ENCODE assay signal across 29 cellular contexts in genomic region chr13:29143864-29144263, GRCh38.
"Had no signal": no experiment of that assay in that cellular context is flagged by ENCODE, and none has a peak within 500 bp of the region (broad histone marks: within the 10 kb centered on the region; RNA-seq: fewer than 3 reads in every experiment).

No MANE protein-coding gene starts in this region.

- H3K27me3 Mint-ChIP-seq: progenitor cell of endocrine pancreas; stimulated activated naive CD8-positive, alpha-beta T cell treated with anti-CD3 and anti-CD28 coated beads, Interleukin-15, amount 100 ng/mL, for 72 hours had no signal

- H2AFZ ChIP-seq: neural progenitor cell, parathyroid adenoma had no signal

- H3K4me3 Mint-ChIP-seq: natural killer cell; nephron; neural progenitor cell; stimulated activated memory B cell treated with anti-CD40 and anti-IgM and Interleukin-4, amounts not matched to agents 10 μg/mL and 1 μg/mL and 100 μg/mL, for 72 hours; stimulated activated naive CD8-positive, alpha-beta T cell treated with anti-CD3 and anti-CD28 coated beads, Interleukin-15, amount 100 ng/mL, for 72 hours had no signal

- H3K27me3 ChIP-seq: neural progenitor cell, ovary, spleen, suprapubic skin, testis, tibial artery, upper lobe of left lung, vagina had no signal

- H3K9me3 ChIP-seq: ovary, psoas muscle, suprapubic skin, testis, tibial artery, upper lobe of left lung, vagina had no signal

- DNase-seq: natural killer cell; occipital lobe; ovary; posterior cingulate gyrus; psoas muscle; right cardiac atrium; spleen; stimulated activated CD4-positive, alpha-beta T cell treated with anti-CD3 and anti-CD28 coated beads, Interleukin-12 subunit alpha, Interleukin-12 subunit beta, amount 100 ng/mL, for 4 hours; stimulated activated CD4-positive, alpha-beta T cell treated with anti-CD3 and anti-CD28 coated beads, Interleukin-1b, Interleukin-23, amount 100 ng/mL, for 48 hours; stimulated activated CD4-positive, alpha-beta T cell treated with anti-CD3 and anti-CD28 coated beads, Interleukin-4, amount 100 ng/mL, for 1 hour; stimulated activated CD4-positive, alpha-beta T cell treated with anti-CD3 and anti-CD28 coated beads, Interleukin-4, amount 100 ng/mL, for 4 hours; stimulated activated CD8-positive, alpha-beta memory T cell treated with anti-CD3 and anti-CD28 coated beads, Interleukin-4, amount 100 ng/mL, for 48 hours; stimulated activated naive CD4-positive, alpha-beta T cell; stimulated activated naive CD8-positive, alpha-beta T cell treated with anti-CD3 and anti-CD28 coated beads, Interleukin-15, amount 100 ng/mL, for 72 hours; stimulated activated naive CD8-positive, alpha-beta T cell treated with anti-CD3 and anti-CD28 coated beads, Interleukin-15, Interleukin-2, amounts not matched to agents 100 U/mL and 50 U/mL, for 24 hours; substantia nigra; testis; tibial artery; upper lobe of left lung had no signal

- H3K79me2 ChIP-seq: parathyroid adenoma had no signal

- H3K4me1 Mint-ChIP-seq: natural killer cell; nephron; neural progenitor cell; stimulated activated memory B cell treated with anti-CD40 and anti-IgM and Interleukin-4, amounts not matched to agents 10 μg/mL and 1 μg/mL and 100 μg/mL, for 72 hours; stimulated activated naive CD8-positive, alpha-beta T cell treated with anti-CD3 and anti-CD28 coated beads, Interleukin-15, amount 100 ng/mL, for 72 hours had no signal

- ATAC-seq: psoas muscle; right cardiac atrium; sciatic nerve; stimulated activated memory B cell treated with anti-CD40 and anti-IgM and Interleukin-4, amounts not matched to agents 10 μg/mL and 1 μg/mL and 100 μg/mL, for 72 hours; stimulated activated naive CD8-positive, alpha-beta T cell treated with anti-CD3 and anti-CD28 coated beads, Interleukin-15, amount 100 ng/mL, for 72 hours; stimulated activated naive CD8-positive, alpha-beta T cell treated with anti-CD3 and anti-CD28 coated beads, Interleukin-15, Interleukin-2, amounts not matched to agents 100 U/mL and 50 U/mL, for 24 hours had no signal

- H3K36me3 Mint-ChIP-seq: natural killer cell; neural progenitor cell; stimulated activated memory B cell treated with anti-CD40 and anti-IgM and Interleukin-4, amounts not matched to agents 10 μg/mL and 1 μg/mL and 100 μg/mL, for 72 hours had no signal

- H3K9ac ChIP-seq: neural progenitor cell, parathyroid adenoma had no signal

- H3K4me2 ChIP-seq: neural progenitor cell, smooth muscle cell had no signal

- H3K27ac ChIP-seq: neural progenitor cell, ovary, parathyroid adenoma, psoas muscle, skin epidermis, spleen, suprapubic skin, testis, tibial artery, upper lobe of left lung, vagina had no signal

- H3K9me3 Mint-ChIP-seq: neural progenitor cell had no signal

- H3K4me1 ChIP-seq: neural progenitor cell, parathyroid adenoma, psoas muscle, spleen, suprapubic skin, testis, upper lobe of left lung, vagina had no signal

- H3K4me3 ChIP-seq: neural progenitor cell, ovary, psoas muscle, skin epidermis, smooth muscle cell, spleen, suprapubic skin, testis, tibial artery, upper lobe of left lung, vagina had no signal

- H3K36me3 ChIP-seq: neural progenitor cell, ovary, spleen, suprapubic skin, tibial artery, upper lobe of left lung, vagina had no signal

- H3K27ac Mint-ChIP-seq: natural killer cell; nephron; neural progenitor cell; progenitor cell of endocrine pancreas; stimulated activated memory B cell treated with anti-CD40 and anti-IgM and Interleukin-4, amounts not matched to agents 10 μg/mL and 1 μg/mL and 100 μg/mL, for 72 hours; stimulated activated naive CD8-positive, alpha-beta T cell treated with anti-CD3 and anti-CD28 coated beads, Interleukin-15, amount 100 ng/mL, for 72 hours had no signal
